In the genomic region with DNA sequence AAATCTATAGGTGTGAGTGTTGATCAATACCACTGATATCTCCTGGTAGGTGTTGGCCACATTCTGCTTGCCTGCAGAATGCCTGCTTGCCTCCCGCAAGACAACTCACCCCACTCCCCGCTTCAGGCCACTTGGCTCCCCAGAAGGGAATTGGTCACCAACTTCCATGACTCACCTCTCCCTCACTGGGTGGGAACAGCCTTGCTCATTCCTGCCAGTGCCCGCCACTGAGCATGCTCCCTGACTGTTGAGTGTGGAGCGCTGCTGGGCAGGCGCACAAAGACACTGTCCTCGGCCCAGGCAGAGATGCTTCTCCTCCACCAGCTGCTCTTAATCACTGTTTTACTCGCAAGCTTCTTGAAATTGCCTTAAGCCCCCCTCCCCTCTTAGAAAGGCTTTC, we compare ENCODE assay signal across 2 cellular contexts.
TF ChIP-seq lines count a peak whose summit lies in the region.

No MANE protein-coding gene starts in this region.

TF ChIP-seq in GM23338, 12 proteins besides CTCF, POLR2A, EP300 and RAD21:
- TF ChIP-seq STAT1 (IDR thresholded peaks at IDR 0.05; ENCODE audit: unreplicated experiment) (no peak), EZH2phosphoT487 (IDR thresholded peaks at IDR 0.05; ENCODE audit: unreplicated experiment) (no peak), NANOG (IDR thresholded peaks at IDR 0.05; ENCODE audit: borderline replicate concordance) (no peak), CREB1 (CRISPR knock-in tag; IDR thresholded peaks at IDR 0.05; ENCODE audit: low read depth) (no peak), ETS1 (IDR thresholded peaks at IDR 0.05) (no peak), EZH2 (IDR thresholded peaks at IDR 0.05; ENCODE audit: low read depth, unreplicated experiment) (no peak), ZNF331 (CRISPR knock-in tag; IDR thresholded peaks at IDR 0.05; ENCODE audit: low read depth) (no peak), POLR2AphosphoS5 (IDR thresholded peaks at IDR 0.05; ENCODE audit: low read depth) (no peak)

TF ChIP-seq in H1, 55 proteins besides CTCF, POLR2A, EP300 and RAD21:
- TF ChIP-seq ASH2L (IDR thresholded peaks at IDR 0.05; ENCODE audit: low read length) (no peak), RXRA (IDR thresholded peaks at IDR 0.05; ENCODE audit: insufficient read depth, low read depth, low read length) (no peak), PHF8 (conservative IDR thresholded peaks at IDR 0.05; ENCODE audit: low read depth, low read length) (no peak), HDAC6 (IDR thresholded peaks at IDR 0.05; ENCODE audit: low read depth, low read length) (no peak), E2F6 (IDR thresholded peaks at IDR 0.05) (peak; percentile 47), EZH2 (IDR thresholded peaks at IDR 0.05; ENCODE audit: low read depth, low read length, severe bottlenecking) (no peak), MAX (IDR thresholded peaks at IDR 0.05) (peak; percentile 57), CEBPB (IDR thresholded peaks at IDR 0.05; ENCODE audit: low read depth, low read length) (no peak)
